In the genomic region with DNA sequence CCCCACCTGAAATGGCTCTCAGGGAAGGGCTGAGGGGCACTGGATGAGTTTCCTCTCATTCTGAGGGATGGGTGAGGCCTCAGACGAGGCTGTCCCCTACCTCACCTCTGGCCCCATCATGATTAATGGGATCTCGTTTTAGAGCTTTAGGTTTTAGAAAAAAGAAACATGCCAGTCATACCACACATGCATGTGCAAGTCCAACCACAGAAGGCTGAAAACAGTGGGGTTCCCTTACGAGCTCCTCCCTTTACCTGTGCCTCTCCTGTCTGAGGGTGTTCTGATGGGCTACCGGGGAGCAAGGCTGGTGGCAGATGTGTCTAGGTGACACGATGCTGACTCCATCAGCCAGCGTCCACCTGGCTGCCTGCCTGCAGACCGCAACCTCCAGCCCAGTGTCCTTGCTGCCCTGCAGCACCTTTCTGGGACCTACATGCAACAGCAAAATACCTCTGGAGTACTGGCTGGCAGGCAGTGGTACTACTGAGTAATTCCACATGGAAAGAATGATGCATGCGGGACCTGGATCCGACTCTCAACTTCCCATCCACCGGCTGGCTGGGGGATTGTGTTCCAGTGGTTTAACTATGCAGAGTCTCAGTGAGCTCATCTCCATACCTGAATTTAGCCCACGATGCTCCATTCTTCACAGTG, we compare ENCODE assay signal across 15 cellular contexts. TPM values are rescaled to one million over a fixed set of nuclear protein-coding genes. Genes with fewer than 3 reads are reported as not detected.
DNase-seq lines count a peak whose midpoint lies in the region; ATAC-seq and TF ChIP-seq lines count a peak whose summit lies in the region.
"Had no signal": no experiment of that assay in that cellular context is flagged by ENCODE, and none has a peak within 500 bp of the region (broad histone marks: within the 10 kb centered on the region; RNA-seq: fewer than 3 reads in every experiment).

No MANE protein-coding gene starts in this region.

- H2AFZ ChIP-seq in mammary epithelial cell (ENCODE audit: low read depth, low read length) (peak overlapping the region; percentile 4), trophoblast cell (ENCODE audit: insufficient read depth, low read length, poor library complexity) (no peak overlapping the region)

- no peak overlapping the region for H2BK120ac ChIP-seq in trophoblast cell (ENCODE audit: insufficient read depth, low read length, poor library complexity)

- H4K8ac ChIP-seq in trophoblast cell (ENCODE audit: low read depth, low read length) = no peak overlapping the region

- no peak overlapping the region for H3K23ac ChIP-seq in trophoblast cell (ENCODE audit: low read length)

- intact Hi-C loops in mammary epithelial cell (cut with micrococcal nuclease) = no loop called here
- intact Hi-C loops in breast epithelium (cut with DNase I; ENCODE audit: low total_unique reads) = loop anchor here (5.0 kb wide), 1 partner anchor 533 kb away; no protein-coding TSS in a partner anchor
- intact Hi-C loops in esophagus muscularis mucosa (cut with DNase I) = no loop called here

- no peak overlapping the region for H3K18ac ChIP-seq in trophoblast cell (ENCODE audit: low read length)

- H3K9me3 ChIP-seq in mammary epithelial cell (replicated peaks; ENCODE audit: insufficient read depth, low read length) = no peaks in the 10 kb centered on the region
- H3K9me3 ChIP-seq in breast epithelium = no peaks in the 10 kb centered on the region
- no peaks in the 10 kb centered on the region for H3K9me3 ChIP-seq in esophagus muscularis mucosa
- H3K9me3 ChIP-seq in trophoblast cell (ENCODE audit: insufficient read depth, low read depth, low read length) = no peaks in the 10 kb centered on the region
- H3K9me3 ChIP-seq: BLaER1, Caco-2 had no signal

- H2AK5ac ChIP-seq in trophoblast cell (ENCODE audit: low read length) = no peak overlapping the region

- H3K4me3 ChIP-seq in mammary epithelial cell (replicated peaks in 1 of 3; ENCODE audit: insufficient read depth in 1 of 3, low read depth in 2 of 3, low read length in 3 of 3) = no peak overlapping the region
- H3K4me3 ChIP-seq in breast epithelium = no peak overlapping the region
- H3K4me3 ChIP-seq in esophagus muscularis mucosa = no peak overlapping the region
- H3K4me3 ChIP-seq in trophoblast cell (ENCODE audit: low read depth, low read length) = peak overlapping the region; percentile 53
- H3K4me3 ChIP-seq: BLaER1 had no signal

- no peaks in the 10 kb centered on the region for H3K79me2 ChIP-seq in mammary epithelial cell (ENCODE audit: insufficient read depth, low read length)
- no peaks in the 10 kb centered on the region for H3K79me2 ChIP-seq in trophoblast cell (ENCODE audit: control insufficient read depth, insufficient read depth, low read length, poor library complexity)

- TF ChIP-seq POLR2A in breast epithelium (IDR thresholded peaks at IDR 0.05) (no peak), esophagus muscularis mucosa (IDR thresholded peaks at IDR 0.05; ENCODE audit: low read depth) (no peak)

- no peak overlapping the region for H3K9ac ChIP-seq in mammary epithelial cell (ENCODE audit: insufficient read depth, low read length)
- H3K9ac ChIP-seq in trophoblast cell (ENCODE audit: low read length) = no peak overlapping the region
- H3K9ac ChIP-seq: BLaER1 had no signal

- no TSS peak for BruUV-seq in mammary epithelial cell (replicated peaks; lab: Mats Ljungman, UMichigan)

- H3K14ac ChIP-seq in trophoblast cell (ENCODE audit: low read length) = peak overlapping the region; percentile 47

- H3K27ac ChIP-seq in mammary epithelial cell (ENCODE audit: insufficient read depth, low read depth, low read length) (no peak overlapping the region), breast epithelium (no peak overlapping the region), esophagus muscularis mucosa (replicated peaks in 1 of 4) (no peak overlapping the region), trophoblast cell (ENCODE audit: low read depth, low read length) (no peak overlapping the region)
- H3K27ac ChIP-seq: BLaER1 had no signal

- no peaks in the 10 kb centered on the region for H4K20me1 ChIP-seq in mammary epithelial cell (ENCODE audit: insufficient read depth, low read length)
- H4K20me1 ChIP-seq: BLaER1 had no signal

- H3K79me1 ChIP-seq in trophoblast cell (ENCODE audit: low read length) = peaks cover 3% of the 10 kb centered on the region

- H3K4me1 ChIP-seq in mammary epithelial cell (ENCODE audit: insufficient read depth, low read length) (peaks cover 25% of the 10 kb centered on the region), breast epithelium (no peaks in the 10 kb centered on the region), esophagus muscularis mucosa (no peaks in the 10 kb centered on the region), trophoblast cell (ENCODE audit: control insufficient read depth in 1 of 2, insufficient read depth in 2 of 2, low read length in 2 of 2) (peaks cover 13 to 15% of the 10 kb centered on the region in 2 experiments)

- WGBS in mammary epithelial cell (ENCODE audit: low coverage, missing lambda C conversion rate) = 24% methylated on average over 10 of the region's 11 CpGs
- WGBS in esophagus muscularis mucosa = 77% methylated on average over 9 of the region's 11 CpGs
- WGBS in trophoblast cell (ENCODE audit: extremely low coverage, insufficient coverage, insufficient read length) = no CpG with 5 or more reads among the region's 11 CpGs

- H3K4me2 ChIP-seq in mammary epithelial cell (ENCODE audit: insufficient read depth, low read depth, low read length) = peak overlapping the region; percentile 16
- H3K4me2 ChIP-seq in trophoblast cell (ENCODE audit: low read length) = no peak overlapping the region
- H3K4me2 ChIP-seq: BLaER1 had no signal

- in situ Hi-C loops in mammary epithelial cell (cut with MboI; ENCODE audit: low sequenced_read_pairs in 2 of 2) = no loop called here

- ATAC-seq in GM21529 (IDR thresholded peaks at IDR 0.05; ENCODE audit: unreplicated experiment) (no peak), HG03108 (IDR thresholded peaks at IDR 0.05; ENCODE audit: unreplicated experiment) (no peak)

- TF ChIP-seq EP300 in esophagus muscularis mucosa (IDR thresholded peaks at IDR 0.05) = no peak

- CTCF ChIA-PET in mammary epithelial cell (lab: Charles Lee; ENCODE audit: low non-redundant PET) = no interaction called here

- no peak for DNase-seq in mammary epithelial cell
- DNase-seq in breast epithelium (ENCODE audit: low spot score in 2 of 2) = no peak
- DNase-seq in esophagus muscularis mucosa (ENCODE audit: extremely low spot score) = peak; percentile 68
- peak; percentile 73 to 78 for DNase-seq in trophoblast cell
- DNase-seq in germinal center (ENCODE audit: low spot score) = no peak
- DNase-seq: 8988T; AML-193; Caco-2; CD8-positive, alpha-beta memory T cell; DND-41; GDM1; IMR-90 had no signal

- H3K4ac ChIP-seq in trophoblast cell (ENCODE audit: low read depth, low read length) = no peak overlapping the region

- no peak overlapping the region for H4K12ac ChIP-seq in trophoblast cell (ENCODE audit: low read depth, low read length)

- TF ChIP-seq CTCF in mammary epithelial cell (conservative IDR thresholded peaks at IDR 0.05 in 1 of 2, IDR thresholded peaks at IDR 0.05 in 1 of 2; ENCODE audit: extremely low read depth in 1 of 2, insufficient read depth in 1 of 2, low read depth in 1 of 2, low read length in 2 of 2) (no peak), breast epithelium (IDR thresholded peaks at IDR 0.05) (no peak), esophagus muscularis mucosa (IDR thresholded peaks at IDR 0.05) (no peak)

- H4K91ac ChIP-seq in trophoblast cell (ENCODE audit: low read depth, low read length) = peak overlapping the region; percentile 20

- H2BK12ac ChIP-seq in trophoblast cell (ENCODE audit: low read length) = peak overlapping the region; percentile 37

- dilution Hi-C loops in mammary epithelial cell (cut with HindIII; ENCODE audit: low sequenced_read_pairs) = no loop called here

- H3K36me3 ChIP-seq in mammary epithelial cell (ENCODE audit: insufficient read depth, low read length) = no peaks in the 10 kb centered on the region
- no peaks in the 10 kb centered on the region for H3K36me3 ChIP-seq in breast epithelium
- H3K36me3 ChIP-seq in esophagus muscularis mucosa = no peaks in the 10 kb centered on the region
- H3K36me3 ChIP-seq in trophoblast cell (ENCODE audit: control insufficient read depth in 1 of 2, insufficient read depth in 2 of 2, low read length in 2 of 2) = no peaks in the 10 kb centered on the region
- H3K36me3 ChIP-seq: BLaER1 had no signal

- no peaks in the 10 kb centered on the region for H3K27me3 ChIP-seq in mammary epithelial cell (ENCODE audit: insufficient read depth, low read length)
- H3K27me3 ChIP-seq in breast epithelium = no peaks in the 10 kb centered on the region
- H3K27me3 ChIP-seq in esophagus muscularis mucosa = peaks cover 0 to 12% (median 0%) of the 10 kb centered on the region in 4 donors
- H3K27me3 ChIP-seq in trophoblast cell (ENCODE audit: insufficient read depth, low read length) = no peaks in the 10 kb centered on the region
- H3K27me3 ChIP-seq: BLaER1 had no signal

- H2BK5ac ChIP-seq in trophoblast cell (ENCODE audit: low read depth, low read length, poor library complexity) = no peak overlapping the region

RNA-seq across cellular contexts. Expression of gene LYPD6B, which starts 9.1 kb away (rescaled TPM):
- total RNA-seq in mammary epithelial cell (1 to 10 TPM in 1 of 2 donors, under 1 TPM in 1; 0.33 to 3.0 TPM), breast epithelium (10 to 100 TPM in 2 of 3 donors, under 1 TPM in 1; 0.32 to 41.4 (median 21.0) TPM), esophagus muscularis mucosa (not detected)
- 0.29 TPM for polyA plus RNA-seq in mammary epithelial cell
- not detected for polyA minus RNA-seq in mammary epithelial cell
- 43.9 and 44.9 TPM in 2 replicates for polyA plus RNA-seq in trophoblast cell (2013)
- total RNA-seq: CD8-positive, alpha-beta memory T cell; IMR-90 had no signal
- polyA plus RNA-seq: CD8-positive, alpha-beta memory T cell had no signal

Comparison
In these comparisons a context has a peak if more than half of its experiments do, and no peak if none do; other contexts are left out.
1. DNase-seq: peak in esophagus muscularis mucosa (single experiment) and trophoblast cell (2 of 2); none in mammary epithelial cell (single experiment), breast epithelium (0 of 2) and germinal center (single experiment).